ENCODE assay signal across 29 cellular contexts in genomic region chr1:34049994-34050393, GRCh38.
"Had no signal": no experiment of that assay in that cellular context is flagged by ENCODE, and none has a peak within 500 bp of the region (broad histone marks: within the 10 kb centered on the region; RNA-seq: fewer than 3 reads in every experiment).

No MANE protein-coding gene starts in this region.

- H3K9me3 ChIP-seq: ovary, prostate gland, testis, thyroid gland, transverse colon, vagina had no signal

- ATAC-seq: heart right ventricle, left colon, left lung, lower lobe of right lung, natural killer cell, right cardiac atrium, sciatic nerve had no signal

- H3K27ac Mint-ChIP-seq: mesothelial cell of epicardium; naive B cell; natural killer cell; stimulated activated naive CD8-positive, alpha-beta T cell treated with anti-CD3 and anti-CD28 coated beads, Interleukin-15, Interleukin-2, amounts not matched to agents 100 ng/mL and 50 ng/mL, for 24 hours had no signal

- H3K4me1 ChIP-seq: left lung, lower lobe of right lung, prostate gland, testis, thyroid gland, transverse colon, upper lobe of left lung, vagina had no signal

- H3K4me1 Mint-ChIP-seq: mesothelial cell of epicardium, naive B cell, natural killer cell had no signal

- H3K9me3 Mint-ChIP-seq: natural killer cell; stimulated activated naive CD8-positive, alpha-beta T cell treated with anti-CD3 and anti-CD28 coated beads, Interleukin-15, Interleukin-2, amounts not matched to agents 100 ng/mL and 50 ng/mL, for 24 hours had no signal

- H3K27me3 ChIP-seq: left lung, ovary, testis, thyroid gland, transverse colon, upper lobe of left lung, vagina had no signal

- H3K36me3 Mint-ChIP-seq: mesothelial cell of epicardium, naive B cell, natural killer cell had no signal

- H3K4me3 Mint-ChIP-seq: mesothelial cell of epicardium; naive B cell; natural killer cell; stimulated activated naive CD8-positive, alpha-beta T cell treated with anti-CD3 and anti-CD28 coated beads, Interleukin-15, Interleukin-2, amounts not matched to agents 100 ng/mL and 50 ng/mL, for 24 hours had no signal

- H3K36me3 ChIP-seq: heart right ventricle, left lung, lower lobe of right lung, ovary, prostate gland, thyroid gland, transverse colon, upper lobe of left lung, vagina had no signal

- H3K27ac ChIP-seq: heart right ventricle, left lung, lower lobe of right lung, ovary, prostate gland, skin epidermis, testis, thyroid gland, transverse colon, upper lobe of left lung, vagina had no signal

- H3K27me3 Mint-ChIP-seq: stimulated activated naive CD8-positive, alpha-beta T cell treated with anti-CD3 and anti-CD28 coated beads, Interleukin-15, Interleukin-2, amounts not matched to agents 100 ng/mL and 50 ng/mL, for 24 hours had no signal

- DNase-seq: heart right ventricle; hippocampal formation; kidney glomerular epithelial cell; left colon; left lung; lower lobe of right lung; mammary epithelial cell; mesenchymal stem cell; naive B cell; natural killer cell; ovary; posterior cingulate gyrus; retina; right cardiac atrium; stimulated activated CD4-positive, alpha-beta T cell treated with anti-CD3 and anti-CD28 coated beads, Interleukin-12 subunit alpha, Interleukin-12 subunit beta, amount 100 ng/mL, for 4 hours; stimulated activated CD4-positive, alpha-beta T cell treated with anti-CD3 and anti-CD28 coated beads, Interleukin-15, amount 100 ng/mL, for 24 hours; stimulated activated CD4-positive, alpha-beta T cell treated with anti-CD3 and anti-CD28 coated beads, Interleukin-2, amount 100 ng/mL, for 24 hours; stimulated activated CD4-positive, alpha-beta T cell treated with anti-CD3 and anti-CD28 coated beads, Interleukin-4, amount 100 ng/mL, for 1 hour; stimulated activated naive CD4-positive, alpha-beta T cell; testis; thyroid gland; transverse colon; upper lobe of left lung had no signal

- H3K4me3 ChIP-seq: heart right ventricle, left lung, lower lobe of right lung, ovary, prostate gland, skin epidermis, testis, thyroid gland, transverse colon, upper lobe of left lung, vagina had no signal
